16 cellular contexts compared by ENCODE assay signal in the genomic region with DNA sequence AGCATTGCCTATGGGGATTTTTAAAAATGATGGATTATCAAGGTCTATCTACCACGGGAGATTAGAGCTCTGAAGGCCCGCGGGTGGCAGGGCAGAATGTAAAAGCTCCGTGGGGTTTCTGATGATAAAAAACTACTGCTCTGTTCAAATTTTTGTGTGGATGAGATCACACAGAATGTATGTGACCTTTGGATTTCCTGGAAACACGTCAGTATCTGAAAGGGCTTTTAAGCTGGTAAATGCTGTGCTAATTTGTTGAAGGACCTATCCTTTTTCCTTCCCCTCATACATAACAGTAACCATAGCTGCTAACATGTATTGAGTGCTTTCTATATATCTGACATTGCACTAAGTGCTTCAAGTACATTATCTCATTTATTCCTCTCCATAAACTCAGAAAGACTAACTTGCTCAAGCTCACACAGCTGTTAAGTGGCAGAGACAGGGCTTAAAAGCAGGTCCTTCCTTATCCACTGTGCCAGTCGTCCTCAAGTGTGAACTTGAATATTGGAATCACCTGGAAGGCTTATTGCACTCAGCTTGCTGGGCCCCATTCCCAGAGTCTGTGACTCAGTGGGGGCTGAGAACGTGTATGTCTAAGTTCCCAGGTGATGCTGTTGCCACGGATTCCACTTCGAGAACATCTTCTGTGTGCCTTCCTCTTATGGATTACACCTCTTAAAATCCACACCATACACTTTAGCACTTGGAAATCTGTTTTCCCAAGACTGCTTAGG. TPM values are rescaled to one million over a fixed set of nuclear protein-coding genes. Genes with fewer than 3 reads are reported as not detected.
A peak's percentile ranks its signal among the peaks of the same experiment; 100 is the strongest.
DNase-seq lines count a peak whose midpoint lies in the region; ATAC-seq and TF ChIP-seq lines count a peak whose summit lies in the region.
"Had no signal": no experiment of that assay in that cellular context is flagged by ENCODE, and none has a peak within 500 bp of the region (broad histone marks: within the 10 kb centered on the region; RNA-seq: fewer than 3 reads in every experiment).

No MANE protein-coding gene starts in this region.

- no peaks in the 10 kb centered on the region for H3K9me3 ChIP-seq in mucosa of descending colon
- H3K9me3 ChIP-seq: ovary had no signal

- H3K36me3 ChIP-seq in mucosa of descending colon (ENCODE audit: low read depth), result no peaks in the 10 kb centered on the region
- H3K36me3 ChIP-seq: ovary had no signal

- peak overlapping the region; percentile 48 for H3K4me3 Mint-ChIP-seq in T-helper 2 cell treated with Interferon-gamma antibody and Interleukin-4, amounts not matched to agents 5 μg/mL and 100 μg/mL, for 36 hours
- H3K4me3 Mint-ChIP-seq in nephron, result peak overlapping the region; percentile 66 to 84 (median 78)

- TF ChIP-seq CTCF in choroid plexus epithelial cell (conservative IDR thresholded peaks at IDR 0.05; ENCODE audit: low read depth, low read length), result no peak
- no peak for TF ChIP-seq CTCF in nephron (IDR thresholded peaks at IDR 0.05; ENCODE audit: unreplicated experiment in 3 of 3)
- TF ChIP-seq CTCF in mucosa of descending colon (IDR thresholded peaks at IDR 0.05), result no peak

- H3K36me3 Mint-ChIP-seq in T-helper 2 cell treated with Interferon-gamma antibody and Interleukin-4, amounts not matched to agents 5 μg/mL and 100 μg/mL, for 36 hours (ENCODE audit: low read depth), result peaks cover 5% of the 10 kb centered on the region
- peaks cover 5% of the 10 kb centered on the region for H3K36me3 Mint-ChIP-seq in nephron (ENCODE audit: low read depth)

- no peak for DNase-seq in T-helper 2 cell treated with Interferon-gamma antibody and Interleukin-4, amounts not matched to agents 5 μg/mL and 100 μg/mL, for 36 hours (ENCODE audit: low spot score)
- no peak for DNase-seq in T-helper 2 cell
- peak; percentile 16 for DNase-seq in NCI-H1436 (lab: John Stamatoyannopoulos, UW)
- peak; percentile 82 for DNase-seq in choroid plexus epithelial cell (ENCODE audit: low read depth)
- DNase-seq in mucosa of descending colon, result no peak
- DNase-seq in SK-N-DZ (ENCODE audit: low spot score), result no peak
- DNase-seq: DMS 273 treated with DMSO at 0.1 percent for 48 hours; effector CD4-positive, alpha-beta T cell; GOT3; left cardiac atrium; NCI-H1092; ovary; PC-3; stimulated activated CD4-positive, alpha-beta T cell treated with anti-CD3 and anti-CD28 coated beads, Interleukin-15, amount 100 ng/mL, for 24 hours had no signal

- no peak overlapping the region for H3K27ac Mint-ChIP-seq in T-helper 2 cell treated with Interferon-gamma antibody and Interleukin-4, amounts not matched to agents 5 μg/mL and 100 μg/mL, for 36 hours
- peak overlapping the region; percentile 53 to 83 (median 82) for H3K27ac Mint-ChIP-seq in nephron

- H3K27me3 Mint-ChIP-seq in T-helper 2 cell treated with Interferon-gamma antibody and Interleukin-4, amounts not matched to agents 5 μg/mL and 100 μg/mL, for 36 hours (ENCODE audit: low read depth), result peaks cover 39% of the 10 kb centered on the region
- peaks cover 14% of the 10 kb centered on the region for H3K27me3 Mint-ChIP-seq in nephron (ENCODE audit: low read depth)

- H3K4me1 ChIP-seq in mucosa of descending colon (ENCODE audit: low read depth), result peaks cover 16% of the 10 kb centered on the region

- intact Hi-C loops in mucosa of descending colon (cut with DNase I, micrococcal nuclease), result no loop called here

- H3K4me3 ChIP-seq in choroid plexus epithelial cell (ENCODE audit: low read depth, low read length) (no peak overlapping the region), mucosa of descending colon (no peak overlapping the region)
- H3K4me3 ChIP-seq: ovary had no signal

- H3K9me3 Mint-ChIP-seq in T-helper 2 cell treated with Interferon-gamma antibody and Interleukin-4, amounts not matched to agents 5 μg/mL and 100 μg/mL, for 36 hours, result no peaks in the 10 kb centered on the region
- no peaks in the 10 kb centered on the region for H3K9me3 Mint-ChIP-seq in nephron

- peaks cover 36% of the 10 kb centered on the region for H3K4me1 Mint-ChIP-seq in T-helper 2 cell treated with Interferon-gamma antibody and Interleukin-4, amounts not matched to agents 5 μg/mL and 100 μg/mL, for 36 hours (ENCODE audit: low read depth)
- peaks cover 32% of the 10 kb centered on the region for H3K4me1 Mint-ChIP-seq in nephron

- no peak for ATAC-seq in GM21381 (IDR thresholded peaks at IDR 0.05; ENCODE audit: unreplicated experiment)
- ATAC-seq in mucosa of descending colon, result no peak
- ATAC-seq: left cardiac atrium, PC-3 had no signal

RNA-seq across cellular contexts. Expression of a gene that starts 1.9 kb away (rescaled TPM):
- 10 to 100 TPM; 10.0 to 14.1 (median 13.4) TPM for total RNA-seq in mucosa of descending colon
- 7.6 and 8.4 TPM in 2 replicates for polyA plus RNA-seq in SK-N-DZ (2014; cell fraction: cytosol; rRNA removed)
- polyA plus RNA-seq in SK-N-DZ (2014; cell fraction: nucleus; rRNA removed), result 1.9 and 8.0 TPM in 2 replicates

RNA-seq across cellular contexts. Expression of a gene that starts 55.8 kb away (rescaled TPM):
- total RNA-seq in mucosa of descending colon, result 10 to 100 TPM in 2 of 3 donors, 1 to 10 TPM in 1; 9.1 to 10.5 (median 10.0) TPM
- 5.5 and 5.8 TPM in 2 replicates for polyA plus RNA-seq in SK-N-DZ (2014; cell fraction: cytosol; rRNA removed)
- 5.4 and 6.8 TPM in 2 replicates for polyA plus RNA-seq in SK-N-DZ (2014; cell fraction: nucleus; rRNA removed)

Comparison
In these comparisons a context has a peak if more than half of its experiments do, and no peak if none do; other contexts are left out.
1. DNase-seq: peak in NCI-H1436 (single experiment) and choroid plexus epithelial cell (single experiment); none in T-helper 2 cell treated with Interferon-gamma antibody and Interleukin-4, amounts not matched to agents 5 μg/mL and 100 μg/mL, for 36 hours (single experiment), T-helper 2 cell (0 of 5), mucosa of descending colon (0 of 3) and SK-N-DZ (single experiment).